28 cellular contexts compared by ENCODE assay signal in genomic region chr2:140177081-140177480, GRCh38.
"Had no signal": no experiment of that assay in that cellular context is flagged by ENCODE, and none has a peak within 500 bp of the region (broad histone marks: within the 10 kb centered on the region; RNA-seq: fewer than 3 reads in every experiment).

No MANE protein-coding gene starts in this region.

- ATAC-seq: activated naive CD4-positive, alpha-beta T cell treated with anti-CD3 and anti-CD28 coated beads, Interleukin-2, amount 50 U/mL, for 72 hours; activated T-cell treated with anti-CD3 and anti-CD28 coated beads, Interleukin-2, amount 50 U/mL, for 4 hours; body of pancreas; PC-3 had no signal

- H3K9me3 ChIP-seq: adrenal gland, body of pancreas, breast epithelium, Peyer's patch, SJSA1, SK-N-SH had no signal

- H3K36me3 ChIP-seq: adrenal gland, breast epithelium, Peyer's patch, SJSA1 had no signal

- H3K4me2 ChIP-seq: SK-N-SH had no signal

- H3K9ac ChIP-seq: SK-N-SH had no signal

- H3K27me3 ChIP-seq: adrenal gland, body of pancreas, breast epithelium, Peyer's patch, SJSA1 had no signal

- DNase-seq: activated CD4-positive, alpha-beta T cell treated with anti-CD3 and anti-CD28 coated beads, Interleukin-2, amount 10 ng/mL, durations not matched to agents 24 days and 14 days; activated CD4-positive, alpha-beta T cell treated with anti-CD3 and anti-CD28 coated beads, Interleukin-2, amount 50 U/mL, for 48 hours; activated CD8-positive, alpha-beta memory T cell treated with anti-CD3 and anti-CD28 coated beads, Interleukin-2, amount 50 U/mL, for 4 hours; activated gamma-delta T cell treated with Interleukin-2 at 50 U/mL for 16 hours; activated naive CD4-positive, alpha-beta T cell treated with anti-CD3 and anti-CD28 coated beads for 36 hours; activated T-cell treated with anti-CD3 and anti-CD28 coated beads for 4 hours; activated T-cell treated with anti-CD3 and anti-CD28 coated beads, Interleukin-2, amount 50 U/mL, for 4 hours; adrenal gland; body of pancreas; Karpas-422; KBM-7; NCI-H1048; NCI-H1105 treated with DMSO at 0.1 percent for 48 hours; NCI-H1436 treated with DMSO at 0.1 percent for 48 hours; NCI-H1694 treated with DMSO at 0.1 percent for 48 hours; NCI-H2029; NCI-H2107; NCI-H345; NCI-H526 treated with DMSO at 0.1 percent for 48 hours; NCI-H82; PC-3; Peyer's patch; RPMI8226; SHP77 treated with DMSO at 0.1 percent for 48 hours; SK-N-SH had no signal

- H3K9me2 ChIP-seq: SK-N-SH had no signal

- H3K27ac ChIP-seq: adrenal gland, body of pancreas, breast epithelium, Peyer's patch, SJSA1 had no signal

- H3K4me1 ChIP-seq: adrenal gland, body of pancreas, breast epithelium, Peyer's patch, SJSA1 had no signal

- H3K4me3 ChIP-seq: adrenal gland, body of pancreas, breast epithelium, Peyer's patch, SJSA1 had no signal
